ENCODE assay signal across 8 cellular contexts in the genomic region with DNA sequence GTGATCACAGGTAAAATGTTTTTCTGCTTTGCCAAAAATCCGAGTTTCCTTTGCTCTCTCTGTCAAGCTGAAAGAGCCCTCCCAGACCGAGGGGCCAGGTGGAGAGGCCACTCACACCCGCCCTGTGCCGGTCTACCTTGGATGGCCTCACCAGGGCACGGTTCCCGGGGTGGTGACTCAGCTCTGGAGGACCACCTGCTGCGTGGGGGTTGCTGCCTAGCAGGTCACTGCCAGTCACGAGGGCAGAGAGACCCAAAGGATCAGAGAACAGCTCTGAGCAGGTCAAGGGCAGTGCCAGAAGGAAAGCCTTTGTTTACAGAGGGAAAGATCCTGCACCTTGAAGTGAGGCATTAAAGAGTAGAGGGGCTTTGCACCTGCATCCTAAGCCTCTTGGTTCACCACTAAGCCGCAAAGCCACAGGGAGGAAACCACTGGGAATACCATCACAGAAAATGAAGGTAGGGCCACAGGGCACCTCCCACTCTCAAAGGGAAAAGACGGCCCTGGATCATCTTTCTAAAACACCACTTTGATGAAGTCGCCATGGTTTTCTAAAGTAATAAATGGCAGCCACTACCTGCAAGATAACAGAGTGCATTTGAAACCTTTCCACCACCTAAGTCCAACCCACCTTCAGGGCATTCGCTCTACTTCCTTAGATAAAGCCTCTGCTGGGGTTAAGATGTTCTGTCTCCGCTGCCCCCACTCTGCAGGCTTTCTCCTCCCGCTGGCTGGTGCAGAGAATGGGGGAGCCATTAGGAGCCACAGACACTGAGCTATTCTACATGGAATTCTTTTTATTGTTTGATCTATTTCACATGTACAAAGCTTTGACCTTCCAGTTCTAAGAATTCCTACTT.
DNase-seq lines count a peak whose midpoint lies in the region; ATAC-seq and TF ChIP-seq lines count a peak whose summit lies in the region.

No MANE protein-coding gene starts in this region.

- ATAC-seq in HCT116 = peak; percentile 64

- H3K27me3 ChIP-seq in HCT116 (ENCODE audit: insufficient read depth, low read length) = no peaks in the 10 kb centered on the region
- no peaks in the 10 kb centered on the region for H3K27me3 ChIP-seq in SJCRH30

- H3K27ac ChIP-seq in HCT116 (ENCODE audit: low read depth, low read length) (peak overlapping the region; percentile 99), SJCRH30 (no peak overlapping the region), epithelial cell of prostate (peak overlapping the region; percentile 100)

- H3K4me1 ChIP-seq in HCT116 (ENCODE audit: control insufficient read depth in 1 of 2, insufficient read depth in 2 of 2, low read length in 2 of 2) (peaks cover 85 to 97% of the 10 kb centered on the region in 2 experiments), SJCRH30 (peaks cover 14% of the 10 kb centered on the region)

- H3K9me3 ChIP-seq in HCT116 (ENCODE audit: control insufficient read depth in 1 of 2, insufficient read depth in 1 of 2, low read depth in 1 of 2, low read length in 2 of 2) = no peaks in the 10 kb centered on the region
- H3K9me3 ChIP-seq in SJCRH30 (replicated peaks) = no peaks in the 10 kb centered on the region

- H3K36me3 ChIP-seq in HCT116 (ENCODE audit: control insufficient read depth in 1 of 2, insufficient read depth in 2 of 2, low read length in 2 of 2) (peaks cover 0 to 52% of the 10 kb centered on the region in 2 experiments; a peak in 2 of 4 replicates), SJCRH30 (peaks cover 11% of the 10 kb centered on the region; the same call in 1 of the 2 replicates)

- no peaks in the 10 kb centered on the region for H3K9me3 Mint-ChIP-seq in osteocyte (ENCODE audit: unreplicated experiment)

- no peak for TF ChIP-seq CTCF in HCT116 (IDR thresholded peaks at IDR 0.05 in 2 of 3, conservative IDR thresholded peaks at IDR 0.05 in 1 of 3; ENCODE audit: borderline replicate concordance in 1 of 3, insufficient read depth in 1 of 3, low read depth in 2 of 3, low read length in 2 of 3)
- TF ChIP-seq CTCF in osteocyte (IDR thresholded peaks at IDR 0.05) = no peak

- H3K9me2 ChIP-seq in HCT116 (ENCODE audit: insufficient read depth) = no peaks in the 10 kb centered on the region

- TF ChIP-seq RAD21 in HCT116 (IDR thresholded peaks at IDR 0.05; ENCODE audit: low read depth) = no peak

- RAD21 ChIA-PET in HCT116 (lab: Charles Lee; ENCODE audit: low non-redundant PET in 1 of 2, low total read pairs in 2 of 2, uncharacterized antibody in 2 of 2, unreplicated experiment in 2 of 2) = no interaction called here

- intact Hi-C loops in HCT116 (cut with micrococcal nuclease) = loop anchor here (1.0 to 5.0 kb wide), 3 partner anchors 9 to 213 kb away; no protein-coding TSS in a partner anchor

- H3K9ac ChIP-seq in HCT116 (ENCODE audit: low read length) = peak overlapping the region; percentile 69

- no peaks in the 10 kb centered on the region for H3K27me3 Mint-ChIP-seq in osteocyte (ENCODE audit: unreplicated experiment)

- H3K36me3 Mint-ChIP-seq in osteocyte (ENCODE audit: unreplicated experiment) = peaks cover 14% of the 10 kb centered on the region

- CTCF ChIA-PET in HCT116 (lab: Charles Lee) = interaction anchor here (0.8 to 3.4 kb wide), 5 partner anchors 10 to 270 kb away, joined by 3 to 15 read pairs (median 3); no protein-coding TSS in a partner anchor

- H4K20me1 ChIP-seq in HCT116 (ENCODE audit: insufficient read depth) = no peaks in the 10 kb centered on the region

- H2AFZ ChIP-seq in HCT116 (ENCODE audit: low read depth, low read length, poor library complexity, severe bottlenecking) = no peak overlapping the region

- peak overlapping the region; percentile 72 for H3K27ac Mint-ChIP-seq in osteocyte (ENCODE audit: unreplicated experiment)

- BruUV-seq in HCT116 (replicated peaks; lab: Mats Ljungman, UMichigan) = no TSS peak

- DNase-seq in HCT116 (ENCODE audit: low read depth, low spot score) (peak; percentile 97), SJCRH30 (peak; percentile 64 to 67), epithelial cell of prostate (ENCODE audit: low read depth, low spot score) (no peak), osteocyte (ENCODE audit: extremely low spot score, unreplicated experiment) (peak; percentile 88), KG1 (lab: John Stamatoyannopoulos, UW) (no peak), NCI-H1694 treated with DMSO at 0.1 percent for 48 hours (lab: John Stamatoyannopoulos, UW) (no peak), NCI-H524 treated with DMSO at 0.1 percent for 48 hours (lab: John Stamatoyannopoulos, UW) (no peak), NOMO-1 (lab: John Stamatoyannopoulos, UW; ENCODE audit: unreplicated experiment in 2 of 2) (no peak)

- H3K4me2 ChIP-seq in HCT116 (ENCODE audit: low read length) = peak overlapping the region; percentile 63

- H3K4me1 Mint-ChIP-seq in osteocyte (ENCODE audit: unreplicated experiment) = peaks cover 75% of the 10 kb centered on the region

- H3K4me3 Mint-ChIP-seq in osteocyte (ENCODE audit: unreplicated experiment) = peak overlapping the region; percentile 2

- POLR2A ChIA-PET in HCT116 (lab: Charles Lee) = interaction anchor here (0.9 to 13.2 kb wide), 8 partner anchors 9 to 118 kb away, joined by 3 to 227 read pairs (median 3); no protein-coding TSS in a partner anchor

- H3K4me3 ChIP-seq in HCT116 (replicated peaks in 1 of 2; ENCODE audit: low read depth in 1 of 2, low read length in 2 of 2) = 0 out of 4 replicates have a peak overlapping the region, but pooled peaks of 1 of the 2 experiments have one; percentile 1
- no peak overlapping the region for H3K4me3 ChIP-seq in SJCRH30

- TF ChIP-seq POLR2A in HCT116 (IDR thresholded peaks at IDR 0.05; ENCODE audit: borderline replicate concordance, extremely low read depth, insufficient read depth, insufficient read length) = peak; percentile 49

- peaks cover 96% of the 10 kb centered on the region for H3K79me2 ChIP-seq in HCT116 (ENCODE audit: insufficient read depth, low read length)

TF ChIP-seq in HCT116, 20 proteins besides CTCF, POLR2A, EP300 and RAD21:
- TF ChIP-seq POLR2AphosphoS5 (IDR thresholded peaks at IDR 0.05; ENCODE audit: low read depth, low read length) (peak; percentile 76), YY1 (IDR thresholded peaks at IDR 0.05; ENCODE audit: extremely low read depth, insufficient replicate concordance, low read depth, low read length) (peak; percentile 62), TCF7L2 (IDR thresholded peaks at IDR 0.05; ENCODE audit: borderline replicate concordance, extremely low read depth, insufficient read depth, insufficient read length) (peak; percentile 100)
- TF ChIP-seq, protein P1, sequence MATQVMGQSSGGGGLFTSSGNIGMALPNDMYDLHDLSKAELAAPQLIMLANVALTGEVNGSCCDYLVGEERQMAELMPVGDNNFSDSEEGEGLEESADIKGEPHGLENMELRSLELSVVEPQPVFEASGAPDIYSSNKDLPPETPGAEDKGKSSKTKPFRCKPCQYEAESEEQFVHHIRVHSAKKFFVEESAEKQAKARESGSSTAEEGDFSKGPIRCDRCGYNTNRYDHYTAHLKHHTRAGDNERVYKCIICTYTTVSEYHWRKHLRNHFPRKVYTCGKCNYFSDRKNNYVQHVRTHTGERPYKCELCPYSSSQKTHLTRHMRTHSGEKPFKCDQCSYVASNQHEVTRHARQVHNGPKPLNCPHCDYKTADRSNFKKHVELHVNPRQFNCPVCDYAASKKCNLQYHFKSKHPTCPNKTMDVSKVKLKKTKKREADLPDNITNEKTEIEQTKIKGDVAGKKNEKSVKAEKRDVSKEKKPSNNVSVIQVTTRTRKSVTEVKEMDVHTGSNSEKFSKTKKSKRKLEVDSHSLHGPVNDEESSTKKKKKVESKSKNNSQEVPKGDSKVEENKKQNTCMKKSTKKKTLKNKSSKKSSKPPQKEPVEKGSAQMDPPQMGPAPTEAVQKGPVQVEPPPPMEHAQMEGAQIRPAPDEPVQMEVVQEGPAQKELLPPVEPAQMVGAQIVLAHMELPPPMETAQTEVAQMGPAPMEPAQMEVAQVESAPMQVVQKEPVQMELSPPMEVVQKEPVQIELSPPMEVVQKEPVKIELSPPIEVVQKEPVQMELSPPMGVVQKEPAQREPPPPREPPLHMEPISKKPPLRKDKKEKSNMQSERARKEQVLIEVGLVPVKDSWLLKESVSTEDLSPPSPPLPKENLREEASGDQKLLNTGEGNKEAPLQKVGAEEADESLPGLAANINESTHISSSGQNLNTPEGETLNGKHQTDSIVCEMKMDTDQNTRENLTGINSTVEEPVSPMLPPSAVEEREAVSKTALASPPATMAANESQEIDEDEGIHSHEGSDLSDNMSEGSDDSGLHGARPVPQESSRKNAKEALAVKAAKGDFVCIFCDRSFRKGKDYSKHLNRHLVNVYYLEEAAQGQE (IDR thresholded peaks at IDR 0.05; ENCODE audit: low read depth) = no peak

Comparison
In these comparisons a context has a peak if more than half of its experiments do, and no peak if none do; other contexts are left out.
1. DNase-seq: peak in HCT116 (single experiment), SJCRH30 (2 of 2) and osteocyte (single experiment); none in epithelial cell of prostate (single experiment), KG1 (single experiment), NCI-H1694 treated with DMSO at 0.1 percent for 48 hours (single experiment), NCI-H524 treated with DMSO at 0.1 percent for 48 hours (single experiment) and NOMO-1 (0 of 2).